Comparison of ENCODE assay signal across 10 cellular contexts in the genomic region with DNA sequence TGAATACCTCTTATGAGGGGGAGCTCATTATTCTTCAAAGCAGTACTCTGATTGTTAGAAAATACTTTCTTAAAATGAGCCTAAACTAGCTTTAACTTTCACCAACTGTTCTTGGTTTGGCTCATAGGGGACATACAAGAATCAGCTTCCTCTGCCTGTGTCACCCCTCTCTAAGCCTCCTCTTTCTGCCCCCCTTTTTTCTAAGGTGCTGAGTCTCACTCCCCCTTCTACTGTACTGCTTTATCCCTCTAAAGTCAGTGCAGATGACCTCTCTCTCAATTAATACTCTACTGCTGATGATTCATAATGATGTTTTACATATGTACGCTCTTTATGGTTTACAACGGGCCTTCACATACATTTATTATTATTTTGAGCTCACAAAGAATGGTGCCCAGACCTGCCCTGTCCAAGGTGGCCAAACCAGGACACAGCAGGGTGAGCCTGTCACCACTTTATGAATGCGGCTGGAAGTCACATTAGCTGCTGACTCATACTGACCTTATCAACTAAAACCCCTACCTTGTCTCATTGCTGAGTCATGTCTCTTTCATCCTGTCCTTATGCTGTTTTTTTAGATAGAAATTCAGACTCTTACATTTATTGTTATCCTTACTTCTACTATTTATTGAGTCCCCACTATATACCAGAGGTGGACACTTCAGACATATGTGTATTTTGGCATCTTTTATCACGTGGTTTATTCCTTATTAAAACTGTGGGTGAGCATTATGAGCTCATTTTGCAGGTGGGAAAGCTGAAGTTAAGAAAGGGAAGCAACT.
DNase-seq lines count a peak whose midpoint lies in the region; ATAC-seq and TF ChIP-seq lines count a peak whose summit lies in the region.
"Had no signal": no experiment of that assay in that cellular context is flagged by ENCODE, and none has a peak within 500 bp of the region (broad histone marks: within the 10 kb centered on the region; RNA-seq: fewer than 3 reads in every experiment).

No MANE protein-coding gene starts in this region.

- H3K27me3 Mint-ChIP-seq in Calu3 (ENCODE audit: unreplicated experiment), result no peaks in the 10 kb centered on the region
- no peaks in the 10 kb centered on the region for H3K27me3 Mint-ChIP-seq in CD4-positive, alpha-beta T cell

- H3K27ac Mint-ChIP-seq in Calu3 (ENCODE audit: unreplicated experiment), result peak overlapping the region; percentile 0
- no peak overlapping the region for H3K27ac Mint-ChIP-seq in CD4-positive, alpha-beta T cell

- H3K36me3 Mint-ChIP-seq in Calu3 (ENCODE audit: insufficient read depth, unreplicated experiment), result no peaks in the 10 kb centered on the region
- H3K36me3 Mint-ChIP-seq in CD4-positive, alpha-beta T cell (ENCODE audit: low read depth), result no peaks in the 10 kb centered on the region

- DNase-seq in Calu3, result peak; percentile 38
- DNase-seq in GM20000 (ENCODE audit: low spot score), result peak; percentile 44
- DNase-seq in NCI-H146 treated with DMSO at 0.1 percent for 48 hours (lab: John Stamatoyannopoulos, UW; ENCODE audit: unreplicated experiment), result peak; percentile 10
- DNase-seq in epithelial cell of prostate (ENCODE audit: low read depth, low spot score), result peak; percentile 57
- DNase-seq in activated effector memory CD4-positive, alpha-beta T cell treated with Interleukin-2 at 50 U/mL for 16 hours, result no peak
- DNase-seq in CD4-positive, alpha-beta T cell, result no peak
- DNase-seq: activated naive CD4-positive, alpha-beta T cell treated with anti-CD3 and anti-CD28 coated beads, Interleukin-2, amount 50 U/mL, for 16 hours; spleen had no signal

- no peak overlapping the region for H3K4me3 Mint-ChIP-seq in Calu3 (ENCODE audit: low read depth, unreplicated experiment)
- H3K4me3 Mint-ChIP-seq in CD4-positive, alpha-beta T cell, result no peak overlapping the region

- no peaks in the 10 kb centered on the region for H3K9me3 ChIP-seq in CD4-positive, alpha-beta T cell (ENCODE audit: control insufficient read depth, low read length)
- H3K9me3 ChIP-seq: spleen had no signal

- intact Hi-C loops in Calu3 (cut with micrococcal nuclease; ENCODE audit: unreplicated experiment), result no loop called here
- intact Hi-C loops in CD4-positive, alpha-beta T cell (cut with DNase I, micrococcal nuclease), result no loop called here

- no peak for TF ChIP-seq CTCF in Calu3 (IDR thresholded peaks at IDR 0.05; ENCODE audit: unreplicated experiment)
- TF ChIP-seq CTCF in GM20000 (IDR thresholded peaks at IDR 0.05; ENCODE audit: extremely low read depth, missing control alignments), result no peak
- TF ChIP-seq CTCF in CD4-positive, alpha-beta T cell (IDR thresholded peaks at IDR 0.05), result no peak

- H3K9me3 Mint-ChIP-seq in Calu3 (ENCODE audit: low read depth, unreplicated experiment), result peaks cover 7% of the 10 kb centered on the region
- no peaks in the 10 kb centered on the region for H3K9me3 Mint-ChIP-seq in CD4-positive, alpha-beta T cell

- no peak overlapping the region for H3K27ac ChIP-seq in epithelial cell of prostate
- no peak overlapping the region for H3K27ac ChIP-seq in CD4-positive, alpha-beta T cell (ENCODE audit: low read depth, low read length)

- no peaks in the 10 kb centered on the region for H3K27me3 ChIP-seq in CD4-positive, alpha-beta T cell (ENCODE audit: control insufficient read depth, insufficient read depth, low read length)
- H3K27me3 ChIP-seq: spleen had no signal

- H3K4me1 Mint-ChIP-seq in Calu3 (ENCODE audit: low read depth, unreplicated experiment), result peaks cover 17% of the 10 kb centered on the region
- no peaks in the 10 kb centered on the region for H3K4me1 Mint-ChIP-seq in CD4-positive, alpha-beta T cell (ENCODE audit: low read depth)

- no TSS peak for BruUV-seq in Calu3 (replicated peaks; lab: Mats Ljungman, UMichigan)

- POLR2A ChIA-PET in CD4-positive, alpha-beta T cell (lab: Charles Lee), result no interaction called here

- ATAC-seq in GM21381 (IDR thresholded peaks at IDR 0.05; ENCODE audit: unreplicated experiment) (no peak), GM21737 (IDR thresholded peaks at IDR 0.05; ENCODE audit: unreplicated experiment) (no peak)
- ATAC-seq in CD4-positive, alpha-beta T cell (ENCODE audit: poor library complexity), result no peak

- CTCF ChIA-PET in Calu3 (lab: Charles Lee), result interaction anchor here (0.9 to 2.0 kb wide), 3 partner anchors 37 to 63 kb away, joined by 3 to 6 read pairs (median 3); no protein-coding TSS in a partner anchor
- CTCF ChIA-PET in CD4-positive, alpha-beta T cell (lab: Charles Lee), result no interaction called here

Comparison
In these comparisons a context has a peak if more than half of its experiments do, and no peak if none do; other contexts are left out.
1. DNase-seq: peak in Calu3 (single experiment), GM20000 (single experiment), NCI-H146 treated with DMSO at 0.1 percent for 48 hours (single experiment) and epithelial cell of prostate (single experiment); none in activated effector memory CD4-positive, alpha-beta T cell treated with Interleukin-2 at 50 U/mL for 16 hours (single experiment) and CD4-positive, alpha-beta T cell (0 of 10).